Comparison of ENCODE assay signal across 12 cellular contexts in genomic region chr5:54302267-54302687, GRCh38. TPM values are rescaled to one million over a fixed set of nuclear protein-coding genes. Genes with fewer than 3 reads are reported as not detected.
DNase-seq lines count a peak whose midpoint lies in the region; ATAC-seq and TF ChIP-seq lines count a peak whose summit lies in the region.
"Had no signal": no experiment of that assay in that cellular context is flagged by ENCODE, and none has a peak within 500 bp of the region (broad histone marks: within the 10 kb centered on the region; RNA-seq: fewer than 3 reads in every experiment).

No MANE protein-coding gene starts in this region.

- H3K79me2 ChIP-seq in fibroblast of lung (ENCODE audit: control insufficient read depth, insufficient read depth, low read length): no peaks in the 10 kb centered on the region

- no peaks in the 10 kb centered on the region for H3K9me3 ChIP-seq in fibroblast of lung (ENCODE audit: control insufficient read depth, insufficient read depth, low read depth, low read length)
- H3K9me3 ChIP-seq: sigmoid colon had no signal

- no peak overlapping the region for H3K9ac ChIP-seq in fibroblast of lung (ENCODE audit: insufficient read depth, low read length)

- H4K20me1 ChIP-seq in fibroblast of lung (ENCODE audit: control insufficient read depth, extremely low read depth, insufficient read depth, low read length): no peaks in the 10 kb centered on the region

- no peak overlapping the region for H3K27ac ChIP-seq in fibroblast of lung (ENCODE audit: insufficient read depth, low read length)
- H3K27ac ChIP-seq: PC-9, sigmoid colon had no signal

- no peak for ATAC-seq in GM21717 (IDR thresholded peaks at IDR 0.05; ENCODE audit: unreplicated experiment)
- no peak for ATAC-seq in HG03139 (IDR thresholded peaks at IDR 0.05; ENCODE audit: unreplicated experiment)

- DNase-seq in Kasumi-1 (lab: John Stamatoyannopoulos, UW): peak; percentile 62 to 63
- DNase-seq in SK-N-DZ (ENCODE audit: low spot score): peak; percentile 7
- peak; percentile 46 to 72 for DNase-seq in fibroblast of lung (ENCODE audit: low read depth in 2 of 2)
- DNase-seq in renal cortical epithelial cell (ENCODE audit: low read depth): peak; percentile 67
- no peak for DNase-seq in AG20443 (ENCODE audit: low spot score)
- DNase-seq: amygdala, Calu3, GOT3, PC-9, sigmoid colon had no signal

- H3K27me3 ChIP-seq in fibroblast of lung (ENCODE audit: control insufficient read depth, insufficient read depth, low read length): no peaks in the 10 kb centered on the region
- H3K27me3 ChIP-seq: sigmoid colon had no signal

- H3K4me1 ChIP-seq in fibroblast of lung (ENCODE audit: control insufficient read depth, extremely low read depth, insufficient read depth, low read length): peaks cover 2% of the 10 kb centered on the region
- H3K4me1 ChIP-seq: sigmoid colon had no signal

- H3K36me3 ChIP-seq in fibroblast of lung (ENCODE audit: control insufficient read depth, insufficient read depth, low read length): no peaks in the 10 kb centered on the region
- H3K36me3 ChIP-seq: sigmoid colon had no signal

- no peak overlapping the region for H3K4me3 ChIP-seq in fibroblast of lung (replicated peaks in 1 of 4; ENCODE audit: control extremely low read depth in 1 of 4, insufficient read depth in 1 of 4, low read depth in 3 of 4, low read length in 4 of 4)
- H3K4me3 ChIP-seq: PC-9, sigmoid colon had no signal

- H2AFZ ChIP-seq in fibroblast of lung (ENCODE audit: low read length): no peak overlapping the region
- H2AFZ ChIP-seq: PC-9 had no signal

- no peak overlapping the region for H3K4me2 ChIP-seq in fibroblast of lung (ENCODE audit: extremely low read depth, insufficient read depth, low read length)
- H3K4me2 ChIP-seq: PC-9 had no signal

- TF ChIP-seq CTCF in fibroblast of lung (conservative IDR thresholded peaks at IDR 0.05 in 1 of 2, IDR thresholded peaks at IDR 0.05 in 1 of 2; ENCODE audit: low read depth in 1 of 2, low read length in 2 of 2): no peak

RNA-seq across cellular contexts. Expression of gene ARL15, which starts 8.1 kb away (rescaled TPM):
- polyA plus RNA-seq in SK-N-DZ (2014; cell fraction: cytosol; rRNA removed): 9.2 and 15.2 TPM in 2 replicates
- polyA plus RNA-seq in SK-N-DZ (2014; cell fraction: nucleus; rRNA removed): 6.0 and 7.3 TPM in 2 replicates
- 20.5 and 28.7 TPM in 2 replicates for total RNA-seq in fibroblast of lung
- 16.3 and 20.6 TPM in 2 replicates for polyA plus RNA-seq in fibroblast of lung
- polyA plus RNA-seq in fibroblast of lung (2012): 12.7 and 16.5 TPM in 2 replicates
- polyA minus RNA-seq in fibroblast of lung (ENCODE audit: low replicate concordance): 12.0 and 23.5 TPM in 2 replicates
- total RNA-seq in renal cortical epithelial cell: 21.9 and 27.7 TPM in 2 replicates
